8 cellular contexts compared by ENCODE assay signal in genomic region chr6:127190552-127190951, GRCh38.
DNase-seq lines count a peak whose midpoint lies in the region; ATAC-seq and TF ChIP-seq lines count a peak whose summit lies in the region.

No MANE protein-coding gene starts in this region.

- H3K36me3 ChIP-seq in breast epithelium (no peaks in the 10 kb centered on the region), upper lobe of left lung (no peaks in the 10 kb centered on the region), Peyer's patch (no peaks in the 10 kb centered on the region)

- H3K4me3 ChIP-seq in breast epithelium (no peak overlapping the region), epithelial cell of proximal tubule (ENCODE audit: low read depth, low read length) (no peak overlapping the region), upper lobe of left lung (no peak overlapping the region), Peyer's patch (no peak overlapping the region)

- peak; percentile 40 for DNase-seq in MCF 10A (ENCODE audit: unreplicated experiment)
- DNase-seq in breast epithelium (ENCODE audit: low spot score in 2 of 2), result no peak
- peak; percentile 67 for DNase-seq in NCI-H69 (lab: John Stamatoyannopoulos, UW)
- no peak for DNase-seq in epithelial cell of proximal tubule (ENCODE audit: low read depth)
- DNase-seq in upper lobe of left lung, result no peak
- no peak for DNase-seq in Peyer's patch
- DNase-seq in immature natural killer cell, result no peak
- no peak for DNase-seq in DMS153 (lab: John Stamatoyannopoulos, UW)

- BruUV-seq in MCF 10A (replicated peaks; lab: Mats Ljungman, UMichigan), result no TSS peak

- CTCF ChIA-PET in MCF 10A (lab: Yijun Ruan, JAX), result interaction anchor here (0.6 to 3.0 kb wide), 8 partner anchors 11 to 1128 kb away, joined by 3 to 25 read pairs (median 3); no protein-coding TSS in a partner anchor

- H3K27ac Mint-ChIP-seq in MCF 10A (ENCODE audit: low read depth, unreplicated experiment) (no peak overlapping the region), immature natural killer cell (no peak overlapping the region)

- TF ChIP-seq POLR2A in breast epithelium (IDR thresholded peaks at IDR 0.05), result no peak
- TF ChIP-seq POLR2A in upper lobe of left lung (IDR thresholded peaks at IDR 0.05), result no peak
- no peak for TF ChIP-seq POLR2A in Peyer's patch (IDR thresholded peaks at IDR 0.05)

- no peaks in the 10 kb centered on the region for H3K27me3 ChIP-seq in breast epithelium
- H3K27me3 ChIP-seq in upper lobe of left lung, result no peaks in the 10 kb centered on the region
- H3K27me3 ChIP-seq in Peyer's patch, result no peaks in the 10 kb centered on the region

- H3K4me1 ChIP-seq in breast epithelium (no peaks in the 10 kb centered on the region), upper lobe of left lung (peaks cover 3 to 13% (median 4%) of the 10 kb centered on the region in 4 donors), Peyer's patch (no peaks in the 10 kb centered on the region)

- H3K9me3 Mint-ChIP-seq in MCF 10A (ENCODE audit: unreplicated experiment) (no peaks in the 10 kb centered on the region), immature natural killer cell (no peaks in the 10 kb centered on the region)

- H3K27ac ChIP-seq in breast epithelium (no peak overlapping the region), upper lobe of left lung (no peak overlapping the region), Peyer's patch (no peak overlapping the region)

- H3K36me3 Mint-ChIP-seq in MCF 10A (ENCODE audit: insufficient read depth, unreplicated experiment) (no peaks in the 10 kb centered on the region), immature natural killer cell (no peaks in the 10 kb centered on the region)

- WGBS in upper lobe of left lung, 2 donors, result 33 to 35% methylated on average over 2 of the region's 2 CpGs

- H3K9me3 ChIP-seq in breast epithelium, result no peaks in the 10 kb centered on the region
- H3K9me3 ChIP-seq in upper lobe of left lung, result no peaks in the 10 kb centered on the region
- no peaks in the 10 kb centered on the region for H3K9me3 ChIP-seq in Peyer's patch

- peak in 1 of 2 donors; percentile 57 for ATAC-seq in upper lobe of left lung (ENCODE audit: low FRiP score in 2 of 2)

- TF ChIP-seq EP300 in upper lobe of left lung (IDR thresholded peaks at IDR 0.05), result no peak

- H3K4me1 Mint-ChIP-seq in MCF 10A (ENCODE audit: insufficient read depth, unreplicated experiment) (peaks cover 4% of the 10 kb centered on the region), immature natural killer cell (no peaks in the 10 kb centered on the region)

- H3K27me3 Mint-ChIP-seq in MCF 10A (ENCODE audit: insufficient read depth, unreplicated experiment), result peaks cover 27% of the 10 kb centered on the region
- H3K27me3 Mint-ChIP-seq in immature natural killer cell (ENCODE audit: low read depth in 3 of 3), result peaks cover 0 to 2% (median 1%) of the 10 kb centered on the region in 3 donors

- POLR2A ChIA-PET in MCF 10A (lab: Yijun Ruan, JAX), result interaction anchor here (0.7 kb wide), 1 partner anchor 853 kb away, joined by 3 read pairs; no protein-coding TSS in a partner anchor

- no peak overlapping the region for H3K4me3 Mint-ChIP-seq in MCF 10A (ENCODE audit: unreplicated experiment)
- no peak overlapping the region for H3K4me3 Mint-ChIP-seq in immature natural killer cell

- intact Hi-C loops in MCF 10A (cut with micrococcal nuclease) (loop anchor here (1.0 to 10.0 kb wide), 3 partner anchors 347 to 1156 kb away; no protein-coding TSS in a partner anchor), breast epithelium (cut with DNase I; ENCODE audit: low total_unique reads) (no loop called here)

- TF ChIP-seq CTCF in MCF 10A (IDR thresholded peaks at IDR 0.05; ENCODE audit: unreplicated experiment) (peak; percentile 41), breast epithelium (IDR thresholded peaks at IDR 0.05) (peak in 1 of 3 donors; percentile 24), epithelial cell of proximal tubule (conservative IDR thresholded peaks at IDR 0.05; ENCODE audit: low read depth, low read length) (peak; percentile 69), upper lobe of left lung (IDR thresholded peaks at IDR 0.05) (peak in 4 of 6 experiments; percentile 21 to 38 (median 30)), Peyer's patch (IDR thresholded peaks at IDR 0.05) (peak in 3 of 6 experiments; percentile 15 to 27 (median 16))

Comparison
In these comparisons a context has a peak if more than half of its experiments do, and no peak if none do; other contexts are left out.
1. DNase-seq: peak in MCF 10A (single experiment) and NCI-H69 (single experiment); none in breast epithelium (0 of 2), epithelial cell of proximal tubule (single experiment), upper lobe of left lung (0 of 2), Peyer's patch (0 of 3), immature natural killer cell (0 of 3) and DMS153 (single experiment).